In the genomic region with DNA sequence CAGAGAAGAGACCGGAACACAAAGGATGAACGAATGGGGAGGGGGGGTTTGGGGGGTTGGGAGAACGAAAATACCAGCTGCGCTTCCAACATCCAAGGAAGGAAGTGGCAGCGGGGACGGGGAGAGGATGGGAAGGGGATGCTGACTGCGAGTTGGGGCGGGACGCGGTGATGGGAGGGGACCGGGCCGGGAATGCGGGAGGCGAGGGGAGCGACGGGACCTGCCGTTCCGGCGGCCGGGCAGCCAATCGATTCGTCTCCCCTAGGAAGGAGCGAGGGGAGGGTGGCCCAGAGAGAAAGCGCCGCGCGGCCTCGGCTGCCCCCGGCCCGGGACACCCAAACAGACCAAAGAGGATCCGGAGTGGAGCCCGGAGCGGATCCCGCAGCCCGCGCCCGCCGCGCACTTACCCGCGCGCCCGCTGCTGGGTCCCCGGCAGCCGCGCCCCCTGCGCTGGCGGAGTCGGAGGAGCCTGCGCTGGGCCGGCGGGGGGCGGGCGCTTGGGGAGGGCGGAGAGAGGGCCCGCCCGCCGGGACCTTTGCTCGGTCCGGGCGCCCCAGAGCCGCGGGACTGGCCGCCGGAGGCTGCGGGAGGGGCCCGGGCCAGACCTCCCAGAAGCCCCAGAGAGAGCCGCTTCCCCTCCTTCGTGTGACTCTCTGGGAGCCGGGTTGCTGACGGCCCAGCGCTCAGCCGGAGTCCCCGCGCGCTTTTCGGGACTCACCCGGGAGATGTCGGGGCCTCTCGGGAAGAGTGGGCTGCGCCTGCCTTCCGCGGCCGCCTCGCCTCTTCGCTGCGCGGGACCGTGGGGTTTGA, we compare ENCODE assay signal across 8 cellular contexts. TPM values are rescaled to one million over a fixed set of nuclear protein-coding genes. Genes with fewer than 3 reads are reported as not detected.
DNase-seq lines count a peak whose midpoint lies in the region; ATAC-seq and TF ChIP-seq lines count a peak whose summit lies in the region.

A gene (minus strand): TSS at position 476 of the 810 bp plus-strand sequence. CDS start 7,690 bp downstream, outside the sequence.

- CTCF ChIA-PET in PC-9 (lab: Charles Lee) = interaction anchor here (1.0 kb wide), 1 partner anchor 64 kb away, joined by 3 read pairs; no protein-coding TSS in a partner anchor

- ATAC-seq in GM18511 (IDR thresholded peaks at IDR 0.05; ENCODE audit: unreplicated experiment) = peak; percentile 65
- ATAC-seq in HG02981 (IDR thresholded peaks at IDR 0.05; ENCODE audit: unreplicated experiment) = peak; percentile 52
- peak; percentile 95 to 96 for ATAC-seq in left cardiac atrium
- no peak for ATAC-seq in HG03378 (IDR thresholded peaks at IDR 0.05; ENCODE audit: unreplicated experiment)

- H3K9me3 ChIP-seq in PC-9 (ENCODE audit: insufficient read depth, low read depth) = no peaks in the 10 kb centered on the region
- H3K9me3 ChIP-seq in parathyroid adenoma (ENCODE audit: control insufficient read depth, low read length) = no peaks in the 10 kb centered on the region

- H3K9me2 ChIP-seq in PC-9 (ENCODE audit: insufficient read depth) = no peaks in the 10 kb centered on the region

- H3K36me3 ChIP-seq in PC-9 (ENCODE audit: low read depth) (no peaks in the 10 kb centered on the region), parathyroid adenoma (ENCODE audit: control insufficient read depth, insufficient read depth, low read length) (no peaks in the 10 kb centered on the region)

- POLR2A ChIA-PET in PC-9 (lab: Charles Lee; ENCODE audit: unreplicated experiment) = interaction anchor here (0.5 kb wide), 1 partner anchor 1425 kb away, joined by 3 read pairs; no protein-coding TSS in a partner anchor

- peak; percentile 85 for DNase-seq in AG08395 (ENCODE audit: low spot score)
- DNase-seq in PC-9 = peak in 1 of 2 experiments; percentile 74
- DNase-seq in amygdala (lab: John Stamatoyannopoulos, UW) = peak in 47 of 56 donors; percentile 14 to 82 (median 51)
- peak; percentile 73 for DNase-seq in left cardiac atrium

- H3K9ac ChIP-seq in parathyroid adenoma = peak within 1 kb of the TSS; percentile 49

- H3K79me2 ChIP-seq in PC-9 (ENCODE audit: low read depth) (no peaks in the 10 kb centered on the region), parathyroid adenoma (no peaks in the 10 kb centered on the region)

- no peaks in the 10 kb centered on the region for H4K20me1 ChIP-seq in PC-9 (ENCODE audit: insufficient read depth)

- intact Hi-C loops in PC-9 (cut with micrococcal nuclease; ENCODE audit: unreplicated experiment) = loop anchor here (2.0 kb wide), 1 partner anchor 336 kb away; no protein-coding TSS in a partner anchor
- intact Hi-C loops in left cardiac atrium (cut with DNase I) = no loop called here

- H3K4me2 ChIP-seq in PC-9 (peak within 1 kb of the TSS; percentile 85), parathyroid adenoma (ENCODE audit: low read length) (peak within 1 kb of the TSS; percentile 92)

- no peak for TF ChIP-seq CTCF in PC-9 (conservative IDR thresholded peaks at IDR 0.05)
- TF ChIP-seq CTCF in parathyroid adenoma (IDR thresholded peaks at IDR 0.05) = no peak

- H3F3A ChIP-seq in PC-9 (ENCODE audit: insufficient read depth, low read depth) = no peaks in the 10 kb centered on the region; the same call in 1 of the 2 replicates

- H2AFZ ChIP-seq in PC-9 = peak within 1 kb of the TSS; percentile 88
- H2AFZ ChIP-seq in parathyroid adenoma = peak within 1 kb of the TSS; percentile 100

- H3K27me3 ChIP-seq in PC-9 (ENCODE audit: insufficient read depth, low read depth) = no peaks in the 10 kb centered on the region
- H3K27me3 ChIP-seq in parathyroid adenoma (ENCODE audit: control insufficient read depth, insufficient read depth, low read length) = no peaks in the 10 kb centered on the region

- H3K4me3 ChIP-seq in PC-9 (peak within 1 kb of the TSS; percentile 88), parathyroid adenoma (ENCODE audit: low read depth, low read length) (peak within 1 kb of the TSS; percentile 64)

- H3K27ac ChIP-seq in PC-9 = no peak within 1 kb of the TSS
- H3K27ac ChIP-seq in parathyroid adenoma = peak within 1 kb of the TSS; percentile 61

- H3K4me1 ChIP-seq in PC-9 (replicated peaks; ENCODE audit: insufficient read depth) = peaks cover 13% of the 10 kb centered on the region
- H3K4me1 ChIP-seq in parathyroid adenoma = no peaks in the 10 kb centered on the region

- BruUV-seq in PC-9 (replicated peaks; lab: Mats Ljungman, UMichigan) = no TSS peak

RNA-seq across cellular contexts. Expression of the gene that starts here (rescaled TPM):
- total RNA-seq in PC-9 (2021) (11.5 and 15.1 TPM in 2 replicates), left cardiac atrium (1 to 10 TPM; 6.4 to 8.6 TPM)
